Comparison of ENCODE assay signal across 13 cellular contexts in the genomic region with DNA sequence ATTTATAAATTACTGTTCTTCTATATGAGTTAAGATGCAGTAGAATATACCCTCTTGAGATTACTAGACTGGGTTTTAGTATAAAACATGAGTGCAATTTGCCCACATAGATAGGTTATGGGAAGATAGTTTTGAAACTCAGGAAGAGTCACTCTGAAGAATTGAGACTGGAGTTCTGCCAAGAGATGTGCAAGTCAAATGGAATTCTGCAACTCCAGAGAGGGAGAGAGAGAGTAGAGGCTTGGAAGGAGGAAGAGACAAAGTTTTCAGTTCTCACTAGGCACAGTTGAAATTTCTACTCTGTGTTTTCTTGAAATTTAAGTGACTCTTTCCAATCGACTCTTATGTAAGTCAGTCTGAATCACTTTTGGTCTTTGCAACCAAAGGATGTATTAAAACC.
A peak's percentile ranks its signal among the peaks of the same experiment; 100 is the strongest.
DNase-seq lines count a peak whose midpoint lies in the region; ATAC-seq and TF ChIP-seq lines count a peak whose summit lies in the region.
"Had no signal": no experiment of that assay in that cellular context is flagged by ENCODE, and none has a peak within 500 bp of the region (broad histone marks: within the 10 kb centered on the region; RNA-seq: fewer than 3 reads in every experiment).

No MANE protein-coding gene starts in this region.

- H3K9me3 ChIP-seq in gastroesophageal sphincter, result no peaks in the 10 kb centered on the region
- H3K9me3 ChIP-seq: thoracic aorta had no signal

- H3K36me3 ChIP-seq in gastroesophageal sphincter, result no peaks in the 10 kb centered on the region
- H3K36me3 ChIP-seq: thoracic aorta had no signal

- H3K27ac ChIP-seq in gastroesophageal sphincter, result no peak overlapping the region
- H3K27ac ChIP-seq: SK-N-MC, thoracic aorta had no signal

- H3K4me3 ChIP-seq in foreskin fibroblast (ENCODE audit: low read depth in 1 of 2, low read length in 2 of 2) (no peak overlapping the region), gastroesophageal sphincter (no peak overlapping the region)
- H3K4me3 ChIP-seq: SK-N-MC, thoracic aorta had no signal

- H3K4me1 ChIP-seq in gastroesophageal sphincter, result no peaks in the 10 kb centered on the region

- no peak for TF ChIP-seq EP300 in gastroesophageal sphincter (IDR thresholded peaks at IDR 0.05)

- ATAC-seq in gastroesophageal sphincter, result no peak

- TF ChIP-seq CTCF in foreskin fibroblast (IDR thresholded peaks at IDR 0.05; ENCODE audit: low read depth, low read length) (no peak), gastroesophageal sphincter (IDR thresholded peaks at IDR 0.05) (no peak)

- TF ChIP-seq POLR2A in gastroesophageal sphincter (IDR thresholded peaks at IDR 0.05), result no peak

- H3K27me3 ChIP-seq in gastroesophageal sphincter, result no peaks in the 10 kb centered on the region

- DNase-seq in NCI-H2196 (lab: John Stamatoyannopoulos, UW; ENCODE audit: unreplicated experiment), result peak; percentile 7
- no peak for DNase-seq in NCI-H2196 treated with DMSO at 0.1 percent for 48 hours (lab: John Stamatoyannopoulos, UW; ENCODE audit: unreplicated experiment)
- DNase-seq in T1000 (lab: John Stamatoyannopoulos, UW), result peak; percentile 18
- peak; percentile 79 to 87 for DNase-seq in foreskin fibroblast
- DNase-seq in smooth muscle cell of the brain vasculature (ENCODE audit: low read depth, low spot score), result peak; percentile 73
- no peak for DNase-seq in SKM-1 (lab: John Stamatoyannopoulos, UW; ENCODE audit: unreplicated experiment)
- DNase-seq in stimulated activated CD4-positive, alpha-beta T cell treated with anti-CD3 and anti-CD28 coated beads, Interleukin-15, amount 100 ng/mL, for 24 hours, result no peak
- DNase-seq: activated CD4-positive, alpha-beta T cell treated with anti-CD3 and anti-CD28 coated beads for 48 hours; activated effector memory CD4-positive, alpha-beta T cell treated with Interleukin-2 at 50 U/mL for 16 hours; DND-41 had no signal

- WGBS in gastroesophageal sphincter (ENCODE audit: low coverage in 1 of 2), 2 donors, result 36 to 38% methylated on average over 1 of the region's 1 CpG

Comparison
In these comparisons a context has a peak if more than half of its experiments do, and no peak if none do; other contexts are left out.
1. DNase-seq: peak in NCI-H2196 (single experiment), T1000 (single experiment), foreskin fibroblast (2 of 2) and smooth muscle cell of the brain vasculature (single experiment); none in NCI-H2196 treated with DMSO at 0.1 percent for 48 hours (single experiment), SKM-1 (single experiment) and stimulated activated CD4-positive, alpha-beta T cell treated with anti-CD3 and anti-CD28 coated beads, Interleukin-15, amount 100 ng/mL, for 24 hours (single experiment).